In the genomic region with DNA sequence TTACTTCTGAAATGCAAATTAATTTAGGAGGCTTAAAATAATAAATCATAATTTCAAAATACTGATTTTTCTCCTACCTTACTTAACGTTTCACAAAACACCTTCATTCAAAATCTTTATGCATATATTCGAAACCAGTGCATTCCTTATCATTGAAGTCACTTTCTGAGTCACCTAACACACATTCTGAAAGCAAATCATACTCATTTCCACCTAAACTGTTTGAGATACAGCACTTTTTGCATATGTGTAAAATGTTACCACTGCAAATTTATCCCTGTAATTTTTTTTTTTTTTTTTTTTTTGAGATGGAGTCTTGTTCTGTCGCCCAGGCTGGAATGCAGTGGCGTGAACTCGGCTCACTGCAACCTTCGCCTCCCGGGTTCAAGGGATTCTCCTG, we compare ENCODE assay signal across 10 cellular contexts. TPM values are rescaled to one million over a fixed set of nuclear protein-coding genes. Genes with fewer than 3 reads are reported as not detected.
DNase-seq lines count a peak whose midpoint lies in the region; ATAC-seq and TF ChIP-seq lines count a peak whose summit lies in the region.
"Had no signal": no experiment of that assay in that cellular context is flagged by ENCODE, and none has a peak within 500 bp of the region (broad histone marks: within the 10 kb centered on the region; RNA-seq: fewer than 3 reads in every experiment).

No MANE protein-coding gene starts in this region.

- H3K4me3 Mint-ChIP-seq in HFFc6: no peak overlapping the region; the same call in 1 of the 2 replicates
- H3K4me3 Mint-ChIP-seq in activated CD4-positive, alpha-beta memory T cell treated with anti-CD3 and anti-CD28 coated beads, Interleukin-2, amount 10 ng/mL, durations not matched to agents 7 days and 5 days: peak overlapping the region; percentile 9

- TF ChIP-seq CTCF in HFFc6 (IDR thresholded peaks at IDR 0.05): no peak

- no peak for ATAC-seq in Right ventricle myocardium inferior
- ATAC-seq: upper lobe of right lung had no signal

- POLR2A ChIA-PET in activated CD4-positive, alpha-beta memory T cell treated with anti-CD3 and anti-CD28 coated beads, Interleukin-2, amount 10 ng/mL, durations not matched to agents 7 days and 5 days (lab: Charles Lee): interaction anchor here (0.9 to 4.7 kb wide), 4 partner anchors 9 to 15 kb away, joined by 3 to 60 read pairs (median 10); a partner anchor contains a TSS

- H3K4me1 Mint-ChIP-seq in HFFc6 (ENCODE audit: low read depth): peaks cover 45% of the 10 kb centered on the region
- peaks cover 40% of the 10 kb centered on the region for H3K4me1 Mint-ChIP-seq in activated CD4-positive, alpha-beta memory T cell treated with anti-CD3 and anti-CD28 coated beads, Interleukin-2, amount 10 ng/mL, durations not matched to agents 7 days and 5 days

- H3K36me3 Mint-ChIP-seq in HFFc6 (ENCODE audit: low read depth): peaks cover 23% of the 10 kb centered on the region
- H3K36me3 Mint-ChIP-seq in activated CD4-positive, alpha-beta memory T cell treated with anti-CD3 and anti-CD28 coated beads, Interleukin-2, amount 10 ng/mL, durations not matched to agents 7 days and 5 days (ENCODE audit: low read depth): peaks cover 41% of the 10 kb centered on the region

- no peaks in the 10 kb centered on the region for H3K27me3 Mint-ChIP-seq in HFFc6 (ENCODE audit: insufficient read depth)
- no peaks in the 10 kb centered on the region for H3K27me3 Mint-ChIP-seq in activated CD4-positive, alpha-beta memory T cell treated with anti-CD3 and anti-CD28 coated beads, Interleukin-2, amount 10 ng/mL, durations not matched to agents 7 days and 5 days

- no peak overlapping the region; the same call in 1 of the 2 replicates for H3K27ac Mint-ChIP-seq in HFFc6
- H3K27ac Mint-ChIP-seq in activated CD4-positive, alpha-beta memory T cell treated with anti-CD3 and anti-CD28 coated beads, Interleukin-2, amount 10 ng/mL, durations not matched to agents 7 days and 5 days: peak overlapping the region; percentile 66

- intact Hi-C loops in Right ventricle myocardium inferior (cut with DNase I): no loop called here

- CTCF ChIA-PET in activated CD4-positive, alpha-beta memory T cell treated with anti-CD3 and anti-CD28 coated beads, Interleukin-2, amount 10 ng/mL, durations not matched to agents 7 days and 5 days (lab: Charles Lee): interaction anchor here (1.0 to 1.8 kb wide), 2 partner anchors 13 to 15 kb away, joined by 3 to 7 read pairs; a partner anchor contains a TSS

- DNase-seq in GM03348 (ENCODE audit: low spot score) (peak; percentile 50), HFFc6 (peak; percentile 46), iris pigment epithelial cell (ENCODE audit: low read depth) (peak; percentile 75), Right ventricle myocardium inferior (ENCODE audit: missing footprints) (no peak), cerebellar cortex (ENCODE audit: low spot score) (no peak), NCI-H69 (lab: John Stamatoyannopoulos, UW) (no peak)
- no peak for DNase-seq in activated CD4-positive, alpha-beta memory T cell treated with anti-CD3 and anti-CD28 coated beads, Interleukin-2, amount 10 ng/mL, durations not matched to agents 7 days and 5 days
- DNase-seq in stimulated activated CD8-positive, alpha-beta memory T cell treated with anti-CD3 and anti-CD28 coated beads, Interleukin-4, amount 100 ng/mL, for 48 hours: no peak
- DNase-seq: activated CD4-positive, alpha-beta T cell treated with anti-CD3 and anti-CD28 coated beads for 1 hour; upper lobe of right lung had no signal

- H3K9me3 Mint-ChIP-seq in HFFc6: no peaks in the 10 kb centered on the region
- no peaks in the 10 kb centered on the region for H3K9me3 Mint-ChIP-seq in activated CD4-positive, alpha-beta memory T cell treated with anti-CD3 and anti-CD28 coated beads, Interleukin-2, amount 10 ng/mL, durations not matched to agents 7 days and 5 days

RNA-seq across cellular contexts. Expression of a gene that starts 15.7 kb away (rescaled TPM):
- 10 to 100 TPM; 49.7 to 66.4 (median 59.8) TPM for total RNA-seq in HFFc6 (2021; fragmentation: NEBNext Ultra II Directional; extraction: Animal tissue kit (Norgen Biotek cat#: 25700))
- 10 to 100 TPM; 53.4 to 55.4 TPM for total RNA-seq in activated CD4-positive, alpha-beta memory T cell treated with anti-CD3 and anti-CD28 coated beads, Interleukin-2, amount 10 ng/mL, durations not matched to agents 7 days and 5 days
- 62.9 TPM for total RNA-seq in Right ventricle myocardium inferior

RNA-seq across cellular contexts. Expression of a gene that starts 46.8 kb away (rescaled TPM):
- under 1 TPM; 0.31 to 0.66 (median 0.50) TPM for total RNA-seq in HFFc6 (2021; fragmentation: NEBNext Ultra II Directional; extraction: Animal tissue kit (Norgen Biotek cat#: 25700))
- total RNA-seq in activated CD4-positive, alpha-beta memory T cell treated with anti-CD3 and anti-CD28 coated beads, Interleukin-2, amount 10 ng/mL, durations not matched to agents 7 days and 5 days: 1 to 10 TPM; 2.8 to 3.3 TPM
- total RNA-seq in Right ventricle myocardium inferior: 3.5 TPM

Comparison
In these comparisons a context has a peak if more than half of its experiments do, and no peak if none do; other contexts are left out.
1. DNase-seq: peak in GM03348 (single experiment), HFFc6 (single experiment) and iris pigment epithelial cell (single experiment); none in activated CD4-positive, alpha-beta memory T cell treated with anti-CD3 and anti-CD28 coated beads, Interleukin-2, amount 10 ng/mL, durations not matched to agents 7 days and 5 days (single experiment), Right ventricle myocardium inferior (single experiment), cerebellar cortex (single experiment), NCI-H69 (single experiment) and stimulated activated CD8-positive, alpha-beta memory T cell treated with anti-CD3 and anti-CD28 coated beads, Interleukin-4, amount 100 ng/mL, for 48 hours (single experiment).